Comparison of ENCODE assay signal across 2 cellular contexts in genomic region chr6:16757332-16757731, GRCh38.
TF ChIP-seq lines count a peak whose summit lies in the region.

No MANE protein-coding gene starts in this region.

TF ChIP-seq in HEK293T, 16 proteins besides CTCF, POLR2A, EP300 and RAD21 (continued from another document):
- TF ChIP-seq LEF1 (IDR thresholded peaks at IDR 0.05; ENCODE audit: borderline replicate concordance): peak; percentile 82
- no peak; the same call in 1 of the 2 replicates for TF ChIP-seq BHLHE40 (IDR thresholded peaks at IDR 0.05; ENCODE audit: borderline replicate concordance)
- no peak for TF ChIP-seq ELF4 (IDR thresholded peaks at IDR 0.05)
- TF ChIP-seq PKNOX1 (IDR thresholded peaks at IDR 0.05): peak; percentile 96
- no peak for TF ChIP-seq HDGF (IDR thresholded peaks at IDR 0.05; ENCODE audit: borderline replicate concordance)
- peak; percentile 85 for TF ChIP-seq ARNT (IDR thresholded peaks at IDR 0.05)

TF ChIP-seq in GM12878, 131 proteins besides CTCF, POLR2A, EP300 and RAD21 (continued from another document):
- TF ChIP-seq ZBTB33 (IDR thresholded peaks at IDR 0.05) (no peak), ZNF24 (IDR thresholded peaks at IDR 0.05) (peak; percentile 75; the same call in 1 of the 2 replicates)
TF ChIP-seq in GM12878: peak in this region for 2.
